In the genomic region with DNA sequence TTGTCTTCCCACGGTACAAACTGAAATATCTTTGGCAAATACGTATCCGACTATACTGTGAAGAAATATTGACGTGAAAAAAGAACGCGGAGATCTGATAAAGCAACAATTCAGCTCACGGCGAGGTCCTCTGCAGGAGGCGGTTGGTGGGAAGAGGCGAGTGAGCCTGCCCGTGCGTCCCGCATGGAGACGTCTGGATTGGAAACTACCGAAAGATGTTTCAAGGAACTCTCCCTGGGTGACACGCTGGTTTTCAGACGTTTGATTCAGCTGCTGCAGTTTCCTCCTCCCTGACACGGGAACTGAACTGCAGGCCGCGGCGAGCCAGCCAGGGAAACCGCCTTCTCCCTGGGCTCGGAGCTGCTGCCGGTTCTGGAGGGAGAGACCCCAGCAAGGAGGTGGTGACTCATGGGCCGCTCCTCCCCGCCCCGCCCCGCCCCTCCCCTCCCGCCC, we compare ENCODE assay signal across 8 cellular contexts. TPM values are rescaled to one million over a fixed set of nuclear protein-coding genes. Genes with fewer than 3 reads are reported as not detected.
DNase-seq lines count a peak whose midpoint lies in the region; ATAC-seq and TF ChIP-seq lines count a peak whose summit lies in the region.

No MANE protein-coding gene starts in this region.

- peaks cover 18% of the 10 kb centered on the region for H3K4me1 ChIP-seq in effector memory CD4-positive, alpha-beta T cell (ENCODE audit: control insufficient read depth, insufficient read depth, low read length, poor library complexity, severe bottlenecking)
- H3K4me1 ChIP-seq in right lobe of liver: peaks cover 0 to 4% (median 2%) of the 10 kb centered on the region in 4 donors

- no peaks in the 10 kb centered on the region for H3K27me3 ChIP-seq in effector memory CD4-positive, alpha-beta T cell (replicated peaks; ENCODE audit: control insufficient read depth, insufficient read depth, low read length, poor library complexity, severe bottlenecking)
- H3K27me3 ChIP-seq in right lobe of liver: no peaks in the 10 kb centered on the region

- ATAC-seq in right lobe of liver (peak; percentile 67 to 78 (median 76)), GM21619 (IDR thresholded peaks at IDR 0.05; ENCODE audit: unreplicated experiment) (no peak)

- TF ChIP-seq POLR2A in right lobe of liver (IDR thresholded peaks at IDR 0.05): no peak

- 2% methylated on average over 12 of the region's 29 CpGs for WGBS in right lobe of liver (ENCODE audit: insufficient coverage, low coverage, low lambda C conversion rate, missing lambda C conversion rate)

- DNase-seq in NCI-H2107 treated with DMSO at 0.1 percent for 48 hours (lab: John Stamatoyannopoulos, UW; ENCODE audit: unreplicated experiment): peak; percentile 43
- DNase-seq in NCI-H2107 (lab: John Stamatoyannopoulos, UW): no peak
- peak; percentile 38 for DNase-seq in NCI-H345 treated with DMSO at 0.1 percent for 48 hours (lab: John Stamatoyannopoulos, UW; ENCODE audit: unreplicated experiment)
- DNase-seq in activated CD4-positive, alpha-beta T cell treated with anti-CD3 and anti-CD28 coated beads, Interleukin-2, amount 50 U/mL, for 1 hour: peak; percentile 55
- peak; percentile 38 to 64 (median 51) for DNase-seq in effector memory CD4-positive, alpha-beta T cell
- DNase-seq in right lobe of liver: peak; percentile 72 to 77 (median 73)
- DNase-seq in stimulated activated CD4-positive, alpha-beta T cell treated with anti-CD3 and anti-CD28 coated beads, Interleukin-2, amount 100 ng/mL, for 4 hours (ENCODE audit: low read depth): peak; percentile 44

- no peak for TF ChIP-seq CTCF in right lobe of liver (IDR thresholded peaks at IDR 0.05)

- H3K36me3 ChIP-seq in effector memory CD4-positive, alpha-beta T cell (ENCODE audit: control insufficient read depth, insufficient read depth, low read length): no peaks in the 10 kb centered on the region
- H3K36me3 ChIP-seq in right lobe of liver: no peaks in the 10 kb centered on the region

- H3K4me3 ChIP-seq in effector memory CD4-positive, alpha-beta T cell (ENCODE audit: insufficient read depth, low read depth, low read length, poor library complexity, severe bottlenecking): peak overlapping the region; percentile 44
- peak overlapping the region; percentile 32 to 50 (median 49) for H3K4me3 ChIP-seq in right lobe of liver

- intact Hi-C loops in right lobe of liver (cut with DNase I): no loop called here

- H3K9me3 ChIP-seq in effector memory CD4-positive, alpha-beta T cell (ENCODE audit: control insufficient read depth, low read length): no peaks in the 10 kb centered on the region
- no peaks in the 10 kb centered on the region for H3K9me3 ChIP-seq in right lobe of liver

- no peak overlapping the region for H3K27ac ChIP-seq in effector memory CD4-positive, alpha-beta T cell (ENCODE audit: insufficient read depth, low read length, poor library complexity, severe bottlenecking)
- peak overlapping the region in 2 of 3 donors; percentile 26 to 37 for H3K27ac ChIP-seq in right lobe of liver

RNA-seq across cellular contexts. Expression of a gene that starts 0.4 kb away (rescaled TPM):
- total RNA-seq in right lobe of liver: 10 to 100 TPM; 28.2 to 79.9 (median 51.1) TPM
